In the genomic region with DNA sequence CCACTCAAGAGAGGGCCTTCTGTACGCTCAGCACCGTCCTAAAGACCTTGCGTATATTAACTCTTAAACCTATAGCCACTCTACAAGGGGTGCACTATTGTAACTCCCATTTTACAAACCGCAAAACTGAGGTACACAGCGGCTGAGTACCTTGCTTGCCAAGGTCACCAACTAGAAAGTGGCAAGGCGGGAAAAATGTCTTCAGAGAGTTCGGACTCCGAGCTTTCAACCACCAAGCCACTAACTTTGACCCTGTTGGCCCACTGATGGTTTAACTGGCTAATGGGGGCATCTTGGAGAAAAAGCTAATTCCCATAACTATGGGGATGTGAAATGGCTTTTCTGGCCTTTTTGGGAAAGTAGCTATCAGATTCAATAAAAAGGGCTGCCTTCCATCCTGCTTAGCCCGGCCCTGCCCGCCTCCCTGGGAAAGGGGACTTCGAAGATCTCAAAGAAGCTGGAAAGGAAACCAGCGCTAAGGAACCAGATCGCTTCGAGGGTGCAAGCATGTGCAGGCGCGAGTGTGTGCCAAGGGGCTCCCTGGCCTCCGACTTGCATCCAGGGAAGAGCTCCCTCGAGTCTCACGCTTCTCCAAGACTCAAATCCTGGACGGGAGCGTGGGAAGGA, we compare ENCODE assay signal across 16 cellular contexts. TPM values are rescaled to one million over a fixed set of nuclear protein-coding genes. Genes with fewer than 3 reads are reported as not detected.
A peak's percentile ranks its signal among the peaks of the same experiment; 100 is the strongest.
DNase-seq lines count a peak whose midpoint lies in the region; ATAC-seq and TF ChIP-seq lines count a peak whose summit lies in the region.
"Had no signal": no experiment of that assay in that cellular context is flagged by ENCODE, and none has a peak within 500 bp of the region (broad histone marks: within the 10 kb centered on the region; RNA-seq: fewer than 3 reads in every experiment).

No MANE protein-coding gene starts in this region.

- H3K4me1 ChIP-seq in BLaER1 (peaks cover 19% of the 10 kb centered on the region), Caco-2 (peaks cover 6% of the 10 kb centered on the region; the same call in 1 of the 2 replicates), adrenal gland (replicated peaks in 1 of 2) (peaks cover 10 to 25% of the 10 kb centered on the region in 2 donors)
- H3K4me1 ChIP-seq: BE2C had no signal

- H3K27ac Mint-ChIP-seq in Caco-2 (ENCODE audit: unreplicated experiment) = peak overlapping the region; percentile 57
- no peak overlapping the region for H3K27ac Mint-ChIP-seq in activated T-helper 2 cell treated with anti-CD3 and anti-CD28 coated beads, Interferon-gamma antibody, Interleukin-2, Interleukin-4, amounts not matched to agents 10 μg/mL and 5 μg/mL and 100 μg/mL, durations not matched to agents 14 hours and 24 hours and 36 hours
- H3K27ac Mint-ChIP-seq in naive thymus-derived CD8-positive, alpha-beta T cell = no peak overlapping the region

- no TSS peak for BruUV-seq in Caco-2 (replicated peaks; lab: Mats Ljungman, UMichigan)

- CTCF ChIA-PET in Caco-2 (lab: Charles Lee) = interaction anchor here (1.7 to 3.0 kb wide), 3 partner anchors 104 to 351 kb away, joined by 5 to 12 read pairs (median 7); a partner anchor contains a TSS

- no peak for TF ChIP-seq POLR2A in adrenal gland (IDR thresholded peaks at IDR 0.05)

- DNase-seq in Caco-2 (no peak), adrenal gland (no peak), MV-4-11 (lab: John Stamatoyannopoulos, UW) (no peak)
- no peak for DNase-seq in activated T-helper 2 cell treated with anti-CD3 and anti-CD28 coated beads, Interferon-gamma antibody, Interleukin-2, Interleukin-4, amounts not matched to agents 10 μg/mL and 5 μg/mL and 100 μg/mL, durations not matched to agents 14 hours and 24 hours and 36 hours (ENCODE audit: low spot score)
- no peak for DNase-seq in naive thymus-derived CD8-positive, alpha-beta T cell
- no peak for DNase-seq in stimulated activated CD4-positive, alpha-beta T cell treated with anti-CD3 and anti-CD28 coated beads, Interleukin-12 subunit alpha, Interleukin-12 subunit beta, amount 100 ng/mL, for 4 hours
- DNase-seq: activated CD4-positive, CD25-positive, alpha-beta regulatory T cell treated with anti-CD3 and anti-CD28 coated beads, Interleukin-2, amount 50 U/mL, for 72 hours; activated effector memory CD4-positive, alpha-beta T cell treated with Interleukin-2 at 50 U/mL for 16 hours; BE2C; brain microvascular endothelial cell; effector CD4-positive, alpha-beta T cell; NCI-H2029 had no signal

- ATAC-seq in naive thymus-derived CD8-positive, alpha-beta T cell = no peak

- H3K4me3 Mint-ChIP-seq in Caco-2 (ENCODE audit: unreplicated experiment) = peak overlapping the region; percentile 100
- peak overlapping the region; percentile 41 for H3K4me3 Mint-ChIP-seq in activated T-helper 2 cell treated with anti-CD3 and anti-CD28 coated beads, Interferon-gamma antibody, Interleukin-2, Interleukin-4, amounts not matched to agents 10 μg/mL and 5 μg/mL and 100 μg/mL, durations not matched to agents 14 hours and 24 hours and 36 hours (ENCODE audit: low read depth)
- peak overlapping the region; percentile 12 to 88 (median 72) for H3K4me3 Mint-ChIP-seq in naive thymus-derived CD8-positive, alpha-beta T cell

- 0 out of 2 replicates have a peak overlapping the region, but pooled peaks have one; percentile 67 for H3K4me3 ChIP-seq in BLaER1
- H3K4me3 ChIP-seq in Caco-2 (ENCODE audit: low read depth, low read length) = peak overlapping the region; percentile 62
- no peak overlapping the region for H3K4me3 ChIP-seq in adrenal gland

- H4K20me1 ChIP-seq in BLaER1 = peaks cover 13% of the 10 kb centered on the region; the same call in 1 of the 2 replicates

- H3K9me3 Mint-ChIP-seq in Caco-2 (ENCODE audit: unreplicated experiment) = peaks cover 12% of the 10 kb centered on the region
- no peaks in the 10 kb centered on the region for H3K9me3 Mint-ChIP-seq in activated T-helper 2 cell treated with anti-CD3 and anti-CD28 coated beads, Interferon-gamma antibody, Interleukin-2, Interleukin-4, amounts not matched to agents 10 μg/mL and 5 μg/mL and 100 μg/mL, durations not matched to agents 14 hours and 24 hours and 36 hours
- no peaks in the 10 kb centered on the region for H3K9me3 Mint-ChIP-seq in naive thymus-derived CD8-positive, alpha-beta T cell

- H3K9ac ChIP-seq in BLaER1 = no peak overlapping the region

- TF ChIP-seq CTCF in Caco-2 (IDR thresholded peaks at IDR 0.05; ENCODE audit: insufficient read depth in 1 of 2, low read depth in 1 of 2, low read length in 1 of 2, severe bottlenecking in 1 of 2, unreplicated experiment in 1 of 2) (no peak), adrenal gland (IDR thresholded peaks at IDR 0.05) (no peak)

- H3K4me2 ChIP-seq in BLaER1 = no peak overlapping the region

- H3K27me3 ChIP-seq in BLaER1 (peaks cover 83% of the 10 kb centered on the region), Caco-2 (replicated peaks; ENCODE audit: control insufficient read depth, insufficient read depth, low read length) (no peaks in the 10 kb centered on the region), adrenal gland (peaks cover 29% of the 10 kb centered on the region)

- H3K27me3 Mint-ChIP-seq in Caco-2 (ENCODE audit: insufficient read depth, unreplicated experiment) = no peaks in the 10 kb centered on the region
- peaks cover 73% of the 10 kb centered on the region for H3K27me3 Mint-ChIP-seq in activated T-helper 2 cell treated with anti-CD3 and anti-CD28 coated beads, Interferon-gamma antibody, Interleukin-2, Interleukin-4, amounts not matched to agents 10 μg/mL and 5 μg/mL and 100 μg/mL, durations not matched to agents 14 hours and 24 hours and 36 hours (ENCODE audit: low read depth)
- H3K27me3 Mint-ChIP-seq in naive thymus-derived CD8-positive, alpha-beta T cell = peaks cover 31 to 75% (median 61%) of the 10 kb centered on the region in 5 donors

- H3K9me3 ChIP-seq in BLaER1 (peaks cover 66% of the 10 kb centered on the region), Caco-2 (no peaks in the 10 kb centered on the region), adrenal gland (replicated peaks in 1 of 3) (no peaks in the 10 kb centered on the region)
- H3K9me3 ChIP-seq: BE2C, suprapubic skin had no signal

- intact Hi-C loops in Caco-2 (cut with micrococcal nuclease; ENCODE audit: unreplicated experiment) = loop anchor here (5.0 kb wide), 2 partner anchors 180 to 265 kb away; no protein-coding TSS in a partner anchor
- intact Hi-C loops in activated T-helper 2 cell treated with anti-CD3 and anti-CD28 coated beads, Interferon-gamma antibody, Interleukin-2, Interleukin-4, amounts not matched to agents 10 μg/mL and 5 μg/mL and 100 μg/mL, durations not matched to agents 14 hours and 24 hours and 36 hours (cut with micrococcal nuclease) = loop anchor here (5.0 to 10.0 kb wide), 5 partner anchors 208 to 1380 kb away; no protein-coding TSS in a partner anchor
- intact Hi-C loops in adrenal gland (cut with DNase I) = loop anchor here in 1 of 2 donors (10.0 kb wide), 1 partner anchor 62 kb away; a partner anchor contains a TSS

- H3K36me3 ChIP-seq in BLaER1 (no peaks in the 10 kb centered on the region), Caco-2 (ENCODE audit: control insufficient read depth, insufficient read depth, low read length) (no peaks in the 10 kb centered on the region), adrenal gland (replicated peaks in 1 of 2) (no peaks in the 10 kb centered on the region)
- H3K36me3 ChIP-seq: BE2C, brain microvascular endothelial cell, suprapubic skin had no signal

- H3K4me1 Mint-ChIP-seq in Caco-2 (ENCODE audit: low read depth, unreplicated experiment) = peaks cover 18% of the 10 kb centered on the region
- H3K4me1 Mint-ChIP-seq in activated T-helper 2 cell treated with anti-CD3 and anti-CD28 coated beads, Interferon-gamma antibody, Interleukin-2, Interleukin-4, amounts not matched to agents 10 μg/mL and 5 μg/mL and 100 μg/mL, durations not matched to agents 14 hours and 24 hours and 36 hours (ENCODE audit: low read depth) = peaks cover 31% of the 10 kb centered on the region
- H3K4me1 Mint-ChIP-seq in naive thymus-derived CD8-positive, alpha-beta T cell = peaks cover 26 to 44% (median 39%) of the 10 kb centered on the region in 4 donors

- no peak overlapping the region for H3K27ac ChIP-seq in BLaER1
- H3K27ac ChIP-seq in adrenal gland = no peak overlapping the region
- H3K27ac ChIP-seq: brain microvascular endothelial cell, suprapubic skin had no signal

- POLR2A ChIA-PET in Caco-2 (lab: Charles Lee) = no interaction called here
- POLR2A ChIA-PET in naive thymus-derived CD8-positive, alpha-beta T cell (lab: Charles Lee) = no interaction called here

- 44 to 54% (median 50%) methylated on average over 16 to 21 of the region's 21 CpGs for WGBS in adrenal gland, 4 donors

- peaks cover 48% of the 10 kb centered on the region for H3K36me3 Mint-ChIP-seq in Caco-2 (ENCODE audit: insufficient read depth, unreplicated experiment)
- no peaks in the 10 kb centered on the region for H3K36me3 Mint-ChIP-seq in activated T-helper 2 cell treated with anti-CD3 and anti-CD28 coated beads, Interferon-gamma antibody, Interleukin-2, Interleukin-4, amounts not matched to agents 10 μg/mL and 5 μg/mL and 100 μg/mL, durations not matched to agents 14 hours and 24 hours and 36 hours (ENCODE audit: low read depth)
- peaks cover 0 to 6% (median 5%) of the 10 kb centered on the region in 3 donors for H3K36me3 Mint-ChIP-seq in naive thymus-derived CD8-positive, alpha-beta T cell

RNA-seq across cellular contexts. Expression of a gene that starts 2.4 kb away (rescaled TPM):
- total RNA-seq in Caco-2 (2022) (149 and 161 TPM in 2 replicates), adrenal gland (1 to 10 TPM in 7 of 8 donors, under 1 TPM in 1; 0.87 to 9.2 (median 4.8) TPM)
- total RNA-seq in activated T-helper 2 cell treated with anti-CD3 and anti-CD28 coated beads, Interferon-gamma antibody, Interleukin-2, Interleukin-4, amounts not matched to agents 10 μg/mL and 5 μg/mL and 100 μg/mL, durations not matched to agents 14 hours and 24 hours and 36 hours = 0.30 and 0.32 TPM in 2 replicates
- not detected for total RNA-seq in naive thymus-derived CD8-positive, alpha-beta T cell
- polyA plus RNA-seq in naive thymus-derived CD8-positive, alpha-beta T cell = not detected
- 1 to 10 TPM in 1 of 3 donors, under 1 TPM in 2; 0.16 to 1.3 (median 0.88) TPM for polyA plus RNA-seq in adrenal gland

RNA-seq across cellular contexts. Expression of a gene that starts 57.4 kb away (rescaled TPM):
- total RNA-seq in Caco-2 (2022) (3.1 and 3.3 TPM in 2 replicates), adrenal gland (under 1 TPM in 2 of 8 donors, not detected in 6; 0.39 to 0.57 TPM)
- not detected in 2 replicates for total RNA-seq in activated T-helper 2 cell treated with anti-CD3 and anti-CD28 coated beads, Interferon-gamma antibody, Interleukin-2, Interleukin-4, amounts not matched to agents 10 μg/mL and 5 μg/mL and 100 μg/mL, durations not matched to agents 14 hours and 24 hours and 36 hours
- not detected for total RNA-seq in naive thymus-derived CD8-positive, alpha-beta T cell
- polyA plus RNA-seq in naive thymus-derived CD8-positive, alpha-beta T cell = not detected
- 1 to 10 TPM; 1.2 to 1.7 (median 1.5) TPM for polyA plus RNA-seq in adrenal gland
- total RNA-seq: M059J, omental fat pad, suprapubic skin had no signal

Comparison
In these comparisons a context has a peak if more than half of its experiments do, and no peak if none do; other contexts are left out.
1. H3K4me3 ChIP-seq: peak in BLaER1 (single experiment) and Caco-2 (single experiment); none in adrenal gland (0 of 4).
2. H3K4me3 Mint-ChIP-seq: peak in every context shown above with its lines; median percentile 100 in Caco-2; 72 in naive thymus-derived CD8-positive, alpha-beta T cell; 41 in activated T-helper 2 cell treated with anti-CD3 and anti-CD28 coated beads, Interferon-gamma antibody, Interleukin-2, Interleukin-4, amounts not matched to agents 10 μg/mL and 5 μg/mL and 100 μg/mL, durations not matched to agents 14 hours and 24 hours and 36 hours.
3. RNA of a gene that starts 2.4 kb away (total RNA-seq): 149 to 161 TPM in Caco-2; 0.87 to 9.2 TPM in adrenal gland, 0.30 to 0.32 TPM in activated T-helper 2 cell treated with anti-CD3 and anti-CD28 coated beads, Interferon-gamma antibody, Interleukin-2, Interleukin-4, amounts not matched to agents 10 μg/mL and 5 μg/mL and 100 μg/mL, durations not matched to agents 14 hours and 24 hours and 36 hours and not detected in naive thymus-derived CD8-positive, alpha-beta T cell; every median in the first group is over 10 times any median in the second.